Comparison of ENCODE assay signal across 1 cellular context in the genomic region with DNA sequence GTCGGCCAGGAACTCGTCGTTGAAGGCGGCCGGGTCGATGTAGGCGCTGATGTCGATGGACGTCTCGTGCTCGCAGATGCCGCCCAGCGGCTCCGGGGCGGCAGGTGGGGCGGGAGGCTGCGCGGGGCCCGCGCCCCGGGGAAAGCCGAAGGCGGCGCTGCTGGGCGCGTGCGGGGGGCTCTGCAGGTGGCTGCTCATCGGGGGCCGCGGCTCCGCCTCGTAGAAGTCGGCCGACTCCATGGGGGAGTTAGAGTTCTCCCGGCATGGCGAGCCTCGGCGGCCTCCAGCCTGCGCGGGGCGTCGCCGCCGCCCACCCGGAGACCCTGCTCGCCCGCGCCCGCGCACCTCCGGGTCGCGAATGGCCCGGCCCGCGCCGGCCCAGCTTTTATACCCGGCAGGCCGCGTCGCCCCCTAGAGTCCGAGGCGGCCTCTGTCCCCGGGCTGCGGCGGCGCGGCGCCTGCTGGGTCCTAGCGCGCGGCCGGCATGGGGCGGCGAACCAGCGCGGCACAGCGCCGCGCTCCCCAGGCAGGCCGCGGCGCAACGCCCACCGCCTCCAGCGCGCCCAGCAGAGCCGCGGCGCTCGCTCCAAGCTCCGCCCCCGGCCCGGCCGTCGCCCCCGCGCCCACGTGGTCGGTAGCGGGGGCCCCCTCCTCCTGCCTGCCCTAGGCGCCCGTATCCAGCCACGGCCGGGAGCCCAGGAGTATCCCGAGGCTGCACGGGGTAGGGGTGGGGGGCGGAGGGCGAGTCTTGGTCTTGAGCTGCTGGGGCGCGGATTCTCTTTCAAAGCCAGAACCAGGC.
TF ChIP-seq lines count a peak whose summit lies in the region.

Gene CEBPA (minus strand): TSS at position 360 of the 799 bp plus-strand sequence. CDS start 120 bp downstream, at position 240.

TF ChIP-seq in K562, 482 proteins besides CTCF, POLR2A, EP300 and RAD21 (continued from another document):
- TF ChIP-seq ZKSCAN8 (CRISPR knock-in tag; IDR thresholded peaks at IDR 0.05): no peak
- no peak for TF ChIP-seq SMARCA5 (IDR thresholded peaks at IDR 0.05)
- TF ChIP-seq VEZF1 (CRISPR knock-in tag; IDR thresholded peaks at IDR 0.05): peak; percentile 52
